Comparison of ENCODE assay signal across 8 cellular contexts in the genomic region with DNA sequence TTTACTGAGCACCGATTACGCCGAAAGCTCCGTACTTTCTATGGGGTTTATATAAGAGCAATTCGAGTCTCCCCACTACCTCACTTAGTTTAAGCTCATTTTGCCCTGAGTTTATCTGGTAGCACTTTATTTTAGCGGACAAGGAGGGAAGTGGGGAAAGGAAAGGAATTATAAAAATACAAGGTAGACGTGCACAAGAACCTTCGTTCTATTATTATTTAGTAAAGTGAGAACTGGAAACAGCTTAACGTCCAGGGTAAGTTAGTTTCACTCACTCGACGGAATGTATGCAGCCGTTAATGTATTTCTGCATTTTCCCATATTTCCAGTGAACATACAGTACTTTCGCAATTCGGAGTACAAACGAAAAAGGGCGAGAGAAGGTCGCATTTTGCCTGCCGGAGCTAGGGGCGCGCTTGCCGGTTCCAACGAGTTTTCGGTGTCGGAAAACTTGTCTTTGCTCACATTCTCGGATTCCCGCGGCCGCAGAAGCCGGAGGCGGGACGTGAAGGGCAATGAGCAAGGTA. TPM values are rescaled to one million over a fixed set of nuclear protein-coding genes. Genes with fewer than 3 reads are reported as not detected.
DNase-seq lines count a peak whose midpoint lies in the region; ATAC-seq, FAIRE-seq and TF ChIP-seq lines count a peak whose summit lies in the region.

No MANE protein-coding gene starts in this region.

- H3K27ac Mint-ChIP-seq in endothelial cell (ENCODE audit: unreplicated experiment) = peak overlapping the region; percentile 79

- TF ChIP-seq CTCF in PC-3 (conservative IDR thresholded peaks at IDR 0.05; ENCODE audit: low read depth, low read length) = peak; percentile 35; the same call in 1 of the 2 replicates
- TF ChIP-seq CTCF in endothelial cell (IDR thresholded peaks at IDR 0.05; ENCODE audit: unreplicated experiment) = no peak
- TF ChIP-seq CTCF in pancreas (IDR thresholded peaks at IDR 0.05) = no peak

- no peaks in the 10 kb centered on the region for H3K9me2 ChIP-seq in PC-3 (replicated peaks; ENCODE audit: low read length)

- peak overlapping the region; percentile 70 for H2AFZ ChIP-seq in PC-3 (ENCODE audit: low read length)

- H3K9me3 Mint-ChIP-seq in endothelial cell (ENCODE audit: unreplicated experiment) = no peaks in the 10 kb centered on the region

- CTCF ChIA-PET in PC-3 (lab: Charles Lee) = interaction anchor here (0.6 kb wide), 2 partner anchors 286 to 750 kb away, joined by 3 read pairs; no protein-coding TSS in a partner anchor

- H3K4me3 ChIP-seq in PC-3 (ENCODE audit: low read length) (peak overlapping the region; percentile 98), pancreas (peak overlapping the region; percentile 30 to 91 (median 86))

- H4K20me1 ChIP-seq in PC-3 (ENCODE audit: low read length) = peaks cover 30% of the 10 kb centered on the region

- H3K36me3 ChIP-seq in PC-3 (ENCODE audit: low read depth, low read length) (no peaks in the 10 kb centered on the region), pancreas (no peaks in the 10 kb centered on the region)

- no peak for FAIRE-seq in pancreas (lab: Jason Lieb, UNC)

- intact Hi-C loops in PC-3 (cut with micrococcal nuclease) = loop anchor here (5.0 to 10.0 kb wide), 5 partner anchors 179 to 1517 kb away; no protein-coding TSS in a partner anchor
- intact Hi-C loops in pancreas (cut with DNase I) = no loop called here

- H3K27ac ChIP-seq in PC-3 (ENCODE audit: low read length) (peak overlapping the region; percentile 96), pancreas (peak overlapping the region; percentile 88 to 98 (median 96))

- 0 to 1% methylated on average over 31 of the region's 31 CpGs for WGBS in pancreas, 2 donors

- ATAC-seq in PC-3 (no peak), pancreas (no peak), GM19455 (IDR thresholded peaks at IDR 0.05; ENCODE audit: unreplicated experiment) (no peak)

- no peaks in the 10 kb centered on the region for H3K27me3 ChIP-seq in PC-3 (ENCODE audit: low read length)
- H3K27me3 ChIP-seq in pancreas = no peaks in the 10 kb centered on the region

- no peaks in the 10 kb centered on the region for H3F3A ChIP-seq in PC-3 (ENCODE audit: low read length, unreplicated experiment)

- peaks cover 9% of the 10 kb centered on the region for H3K27me3 Mint-ChIP-seq in endothelial cell (ENCODE audit: unreplicated experiment)

- peak overlapping the region; percentile 94 for H3K4me2 ChIP-seq in PC-3 (ENCODE audit: low read length)

- peaks cover 51% of the 10 kb centered on the region for H3K79me2 ChIP-seq in PC-3 (ENCODE audit: low read length)

- POLR2A ChIA-PET in PC-3 (lab: Charles Lee; ENCODE audit: unreplicated experiment) = interaction anchor here (0.6 to 1.1 kb wide), 8 partner anchors 9 to 1489 kb away, joined by 3 to 7 read pairs (median 3); no protein-coding TSS in a partner anchor

- H3K9ac ChIP-seq in PC-3 (ENCODE audit: low read length) = peak overlapping the region; percentile 91

- H3K36me3 Mint-ChIP-seq in endothelial cell (ENCODE audit: low read depth, unreplicated experiment) = no peaks in the 10 kb centered on the region

- H3K4me1 Mint-ChIP-seq in endothelial cell (ENCODE audit: unreplicated experiment) = peaks cover 22% of the 10 kb centered on the region

- no peaks in the 10 kb centered on the region for H3K9me3 ChIP-seq in PC-3 (ENCODE audit: low read length)
- no peaks in the 10 kb centered on the region for H3K9me3 ChIP-seq in pancreas

- DNase-seq in DMS79 treated with DMSO at 0.1 percent for 48 hours (lab: John Stamatoyannopoulos, UW) = peak; percentile 55
- no peak for DNase-seq in DMS79 (lab: John Stamatoyannopoulos, UW)
- DNase-seq in PC-3 = peak; percentile 25
- no peak for DNase-seq in endothelial cell (ENCODE audit: low spot score)
- no peak for DNase-seq in pancreas
- no peak for DNase-seq in islet precursor cell
- no peak for DNase-seq in mucosa of gallbladder (ENCODE audit: low spot score)

- TSS peak; percentile 78 for BruUV-seq in PC-3 (replicated peaks; lab: Mats Ljungman, UMichigan)

- H3K4me1 ChIP-seq in PC-3 (ENCODE audit: insufficient read depth, low read length) = peaks cover 27% of the 10 kb centered on the region
- H3K4me1 ChIP-seq in pancreas = peaks cover 7 to 31% (median 18%) of the 10 kb centered on the region in 3 donors

- peak overlapping the region; percentile 93 for H3K4me3 Mint-ChIP-seq in endothelial cell (ENCODE audit: unreplicated experiment)

RNA-seq across cellular contexts. Expression of a gene that starts 1.2 kb away (rescaled TPM):
- total RNA-seq in PC-3 (2014; rRNA removed) = 149 and 153 TPM in 2 replicates
- 103 TPM for total RNA-seq in endothelial cell (ENCODE audit: unreplicated experiment)
- total RNA-seq in pancreas = 10 to 100 TPM; 37.1 to 61.9 (median 59.3) TPM
- polyA plus RNA-seq in pancreas = 10 to 100 TPM; 23.7 to 43.2 TPM
- total RNA-seq in mucosa of gallbladder = 123 TPM

Comparison
In these comparisons a context has a peak if more than half of its experiments do, and no peak if none do; other contexts are left out.
1. DNase-seq: peak in DMS79 treated with DMSO at 0.1 percent for 48 hours (single experiment) and PC-3 (single experiment); none in DMS79 (single experiment), endothelial cell (single experiment), pancreas (0 of 6), islet precursor cell (single experiment) and mucosa of gallbladder (single experiment).